24 cellular contexts compared by ENCODE assay signal in genomic region chr15:86375733-86376132, GRCh38.
"Had no signal": no experiment of that assay in that cellular context is flagged by ENCODE, and none has a peak within 500 bp of the region (broad histone marks: within the 10 kb centered on the region; RNA-seq: fewer than 3 reads in every experiment).

No MANE protein-coding gene starts in this region.

- H3K4me1 ChIP-seq: SJSA1 had no signal

- H3K4me3 Mint-ChIP-seq: activated CD4-positive, alpha-beta T cell treated with anti-CD3 and anti-CD28 coated beads, Interleukin-2, amount 10 ng/mL, durations not matched to agents 24 days and 14 days; activated CD8-positive, alpha-beta T cell treated with anti-CD3 and anti-CD28 coated beads for 36 hours; activated naive CD4-positive, alpha-beta T cell treated with anti-CD3 and anti-CD28 coated beads, Interleukin-2, amount 10 ng/mL, durations not matched to agents 7 days and 5 days; activated naive CD8-positive, alpha-beta T cell; activated naive CD8-positive, alpha-beta T cell treated with anti-CD3 and anti-CD28 coated beads, Interleukin-2, amount 50 U/mL, for 24 hours; activated T-cell treated with anti-CD3 and anti-CD28 coated beads, Interleukin-2, amount 50 U/mL, for 24 hours; brain; central memory CD8-positive, alpha-beta T cell; T-helper 1 cell treated with Interleukin-12 subunit alpha and Interleukin-12 subunit beta and Interleukin-4 antibody, amounts not matched to agents 30 μg/mL and 1 μg/mL, for 36 hours; T-helper 2 cell treated with Interferon-gamma antibody and Interleukin-4, amounts not matched to agents 5 μg/mL and 100 μg/mL, for 36 hours had no signal

- H3K9ac ChIP-seq: SK-N-SH had no signal

- H3K27me3 ChIP-seq: cardiac muscle cell, SJSA1 had no signal

- H3K9me3 Mint-ChIP-seq: activated naive CD4-positive, alpha-beta T cell treated with anti-CD3 and anti-CD28 coated beads, Interleukin-2, amount 10 ng/mL, durations not matched to agents 7 days and 5 days; activated naive CD8-positive, alpha-beta T cell treated with anti-CD3 and anti-CD28 coated beads, Interleukin-2, amount 50 U/mL, for 24 hours had no signal

- H3K27ac Mint-ChIP-seq: activated CD4-positive, alpha-beta T cell treated with anti-CD3 and anti-CD28 coated beads, Interleukin-2, amount 10 ng/mL, durations not matched to agents 24 days and 14 days; activated CD8-positive, alpha-beta T cell treated with anti-CD3 and anti-CD28 coated beads for 36 hours; activated naive CD4-positive, alpha-beta T cell treated with anti-CD3 and anti-CD28 coated beads, Interleukin-2, amount 10 ng/mL, durations not matched to agents 7 days and 5 days; activated naive CD8-positive, alpha-beta T cell; activated naive CD8-positive, alpha-beta T cell treated with anti-CD3 and anti-CD28 coated beads, Interleukin-2, amount 50 U/mL, for 24 hours; activated T-cell treated with anti-CD3 and anti-CD28 coated beads, Interleukin-2, amount 50 U/mL, for 24 hours; activated T-helper 2 cell treated with anti-CD3 and anti-CD28 coated beads, Interferon-gamma antibody, Interleukin-2, Interleukin-4, amounts not matched to agents 10 μg/mL and 5 μg/mL and 100 μg/mL, durations not matched to agents 14 hours and 24 hours and 36 hours; T-helper 1 cell treated with Interleukin-12 subunit alpha and Interleukin-12 subunit beta and Interleukin-4 antibody, amounts not matched to agents 30 μg/mL and 1 μg/mL, for 36 hours; T-helper 2 cell treated with Interferon-gamma antibody and Interleukin-4, amounts not matched to agents 5 μg/mL and 100 μg/mL, for 36 hours had no signal

- H3K36me3 ChIP-seq: cardiac muscle cell, SJSA1 had no signal

- H3K27me3 Mint-ChIP-seq: activated CD4-positive, alpha-beta T cell treated with anti-CD3 and anti-CD28 coated beads, Interleukin-2, amount 10 ng/mL, durations not matched to agents 24 days and 14 days; activated naive CD4-positive, alpha-beta T cell treated with anti-CD3 and anti-CD28 coated beads, Interleukin-2, amount 10 ng/mL, durations not matched to agents 7 days and 5 days had no signal

- H3K4me1 Mint-ChIP-seq: activated CD4-positive, alpha-beta T cell treated with anti-CD3 and anti-CD28 coated beads, Interleukin-2, amount 10 ng/mL, durations not matched to agents 24 days and 14 days; activated naive CD4-positive, alpha-beta T cell treated with anti-CD3 and anti-CD28 coated beads, Interleukin-2, amount 10 ng/mL, durations not matched to agents 7 days and 5 days; activated naive CD8-positive, alpha-beta T cell treated with anti-CD3 and anti-CD28 coated beads, Interleukin-2, amount 50 U/mL, for 24 hours; central memory CD8-positive, alpha-beta T cell had no signal

- ATAC-seq: activated CD8-positive, alpha-beta T cell treated with anti-CD3 and anti-CD28 coated beads for 36 hours; activated naive CD8-positive, alpha-beta T cell treated with anti-CD3 and anti-CD28 coated beads, Interleukin-2, amount 50 U/mL, for 24 hours; K562 had no signal

- H3K9me3 ChIP-seq: SJSA1, SK-N-SH had no signal

- H3K36me3 Mint-ChIP-seq: activated naive CD4-positive, alpha-beta T cell treated with anti-CD3 and anti-CD28 coated beads, Interleukin-2, amount 10 ng/mL, durations not matched to agents 7 days and 5 days; brain had no signal

- H3K4me3 ChIP-seq: cardiac muscle cell, K562, SJSA1 had no signal

- DNase-seq: activated CD4-positive, alpha-beta T cell treated with anti-CD3 and anti-CD28 coated beads, Interleukin-2, amount 10 ng/mL, durations not matched to agents 24 days and 14 days; activated CD4-positive, alpha-beta T cell treated with anti-CD3 and anti-CD28 coated beads, Interleukin-2, amount 50 U/mL, for 4 hours; activated CD8-positive, alpha-beta T cell treated with anti-CD3 and anti-CD28 coated beads for 36 hours; activated gamma-delta T cell; activated naive CD4-positive, alpha-beta T cell treated with anti-CD3 and anti-CD28 coated beads, Interleukin-2, amount 10 ng/mL, durations not matched to agents 7 days and 5 days; activated naive CD8-positive, alpha-beta T cell treated with anti-CD3 and anti-CD28 coated beads, Interleukin-2, amount 50 U/mL, for 24 hours; activated T-cell treated with anti-CD3 and anti-CD28 coated beads, Interleukin-2, amount 50 U/mL, for 24 hours; NCI-H1105; NCI-H1417 treated with DMSO at 0.1 percent for 48 hours; NCI-H1930; NCI-H345; NCI-H524 treated with DMSO at 0.1 percent for 48 hours; OCI-M1; SHP77 treated with DMSO at 0.1 percent for 48 hours; SK-N-SH had no signal

- H3K27ac ChIP-seq: cardiac muscle cell, SJSA1 had no signal
